Comparison of ENCODE assay signal across 8 cellular contexts in the genomic region with DNA sequence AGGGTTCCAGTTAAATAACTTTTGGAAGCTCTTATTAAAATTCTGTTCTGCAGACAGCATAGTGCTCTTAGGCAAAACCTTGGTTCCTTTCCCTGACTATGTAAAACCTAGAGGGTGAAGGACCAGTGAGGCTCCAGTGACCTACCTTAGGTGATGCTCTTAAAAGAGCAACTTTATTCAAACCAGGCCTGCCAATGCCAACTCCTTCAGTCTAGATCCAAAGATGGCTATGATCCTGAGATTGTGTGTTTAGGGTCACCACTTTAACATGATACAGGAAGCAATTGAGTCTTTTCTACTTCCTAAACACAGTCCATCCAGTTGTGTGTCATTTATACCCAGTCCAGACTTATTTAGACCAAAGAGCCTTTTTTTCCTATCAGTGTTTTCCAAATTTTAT. TPM values are rescaled to one million over a fixed set of nuclear protein-coding genes. Genes with fewer than 3 reads are reported as not detected.
A peak's percentile ranks its signal among the peaks of the same experiment; 100 is the strongest.
DNase-seq lines count a peak whose midpoint lies in the region; ATAC-seq and TF ChIP-seq lines count a peak whose summit lies in the region.

No MANE protein-coding gene starts in this region.

- peak overlapping the region; percentile 62 for H3K9ac ChIP-seq in neural progenitor cell

- peak overlapping the region; percentile 82 for H3K4me2 ChIP-seq in neural progenitor cell

- DNase-seq in CD4-positive, alpha-beta memory T cell = peak in 2 of 5 donors; percentile 21 to 26
- peak; percentile 77 for DNase-seq in OCI-M1 (lab: John Stamatoyannopoulos, UW)
- DNase-seq in effector memory CD4-positive, alpha-beta T cell = no peak
- peak; percentile 38 for DNase-seq in neural progenitor cell (ENCODE audit: low spot score)
- no peak for DNase-seq in head of caudate nucleus
- no peak for DNase-seq in GM19240 (ENCODE audit: insufficient read length, low spot score)
- DNase-seq in activated CD4-positive, alpha-beta T cell treated with anti-CD3 and anti-CD28 coated beads for 1 hour = no peak

- H3K79me2 ChIP-seq in neural progenitor cell (ENCODE audit: low read depth) = peaks cover 92% of the 10 kb centered on the region

- no peak for TF ChIP-seq CTCF in neural progenitor cell (IDR thresholded peaks at IDR 0.05)

- peaks cover 0 to 2% (median 0%) of the 10 kb centered on the region in 8 donors for H3K9me3 Mint-ChIP-seq in CD4-positive, alpha-beta memory T cell
- H3K9me3 Mint-ChIP-seq in neural progenitor cell = no peaks in the 10 kb centered on the region

- peaks cover 46 to 97% (median 73%) of the 10 kb centered on the region in 4 donors for H3K4me1 Mint-ChIP-seq in CD4-positive, alpha-beta memory T cell
- peaks cover 47% of the 10 kb centered on the region for H3K4me1 Mint-ChIP-seq in neural progenitor cell

- peak overlapping the region; percentile 87 to 98 (median 89) for H3K4me3 Mint-ChIP-seq in CD4-positive, alpha-beta memory T cell
- peak overlapping the region; percentile 67 for H3K4me3 Mint-ChIP-seq in neural progenitor cell

- peaks cover 8% of the 10 kb centered on the region for H3K36me3 ChIP-seq in CD4-positive, alpha-beta memory T cell (ENCODE audit: insufficient read depth, low read length)
- H3K36me3 ChIP-seq in effector memory CD4-positive, alpha-beta T cell (ENCODE audit: control insufficient read depth, insufficient read depth, low read length) = peaks cover 20% of the 10 kb centered on the region
- no peaks in the 10 kb centered on the region for H3K36me3 ChIP-seq in neural progenitor cell

- no peaks in the 10 kb centered on the region for H3K27me3 Mint-ChIP-seq in CD4-positive, alpha-beta memory T cell
- H3K27me3 Mint-ChIP-seq in neural progenitor cell (ENCODE audit: insufficient read depth, low read depth) = peaks cover 2% of the 10 kb centered on the region

- peak overlapping the region; percentile 43 to 45 for H3K4me3 ChIP-seq in CD4-positive, alpha-beta memory T cell (ENCODE audit: low read length in 2 of 2)
- H3K4me3 ChIP-seq in effector memory CD4-positive, alpha-beta T cell (ENCODE audit: insufficient read depth, low read depth, low read length, poor library complexity, severe bottlenecking) = peak overlapping the region; percentile 52
- H3K4me3 ChIP-seq in neural progenitor cell = peak overlapping the region; percentile 2

- no peak for ATAC-seq in GM18870 (IDR thresholded peaks at IDR 0.05; ENCODE audit: unreplicated experiment)

- peaks cover 19% of the 10 kb centered on the region for H4K20me1 ChIP-seq in neural progenitor cell (ENCODE audit: low read depth)

- H3K4me1 ChIP-seq in CD4-positive, alpha-beta memory T cell (ENCODE audit: insufficient read depth, low read length) = peaks cover 93% of the 10 kb centered on the region
- peaks cover 92% of the 10 kb centered on the region for H3K4me1 ChIP-seq in effector memory CD4-positive, alpha-beta T cell (ENCODE audit: control insufficient read depth, insufficient read depth, low read length, poor library complexity, severe bottlenecking)
- peaks cover 33% of the 10 kb centered on the region for H3K4me1 ChIP-seq in neural progenitor cell

- no peaks in the 10 kb centered on the region for H3K27me3 ChIP-seq in CD4-positive, alpha-beta memory T cell (ENCODE audit: insufficient read depth, low read length)
- H3K27me3 ChIP-seq in effector memory CD4-positive, alpha-beta T cell (replicated peaks; ENCODE audit: control insufficient read depth, insufficient read depth, low read length, poor library complexity, severe bottlenecking) = no peaks in the 10 kb centered on the region
- no peaks in the 10 kb centered on the region for H3K27me3 ChIP-seq in neural progenitor cell

- H2AFZ ChIP-seq in neural progenitor cell (replicated peaks) = no peak overlapping the region

- H3K27ac ChIP-seq in CD4-positive, alpha-beta memory T cell (ENCODE audit: low read depth, low read length) = peak overlapping the region; percentile 58
- peak overlapping the region; percentile 78 for H3K27ac ChIP-seq in effector memory CD4-positive, alpha-beta T cell (ENCODE audit: insufficient read depth, low read length, poor library complexity, severe bottlenecking)
- peak overlapping the region; percentile 100 for H3K27ac ChIP-seq in neural progenitor cell

- peak overlapping the region; percentile 93 to 99 (median 94) for H3K27ac Mint-ChIP-seq in CD4-positive, alpha-beta memory T cell
- H3K27ac Mint-ChIP-seq in neural progenitor cell = peak overlapping the region; percentile 98

- CTCF ChIA-PET in CD4-positive, alpha-beta memory T cell (lab: Charles Lee; ENCODE audit: partially characterized antibody) = interaction anchor here (1.3 to 16.7 kb wide), 4 partner anchors 5 to 60 kb away, joined by 4 to 501 read pairs (median 433); partner anchors contain the start of genes ENSA and MCL1

- peaks cover 68% of the 10 kb centered on the region for H3F3A ChIP-seq in neural progenitor cell (ENCODE audit: low read depth)

- H3K36me3 Mint-ChIP-seq in CD4-positive, alpha-beta memory T cell = peaks cover 29 to 50% of the 10 kb centered on the region in 2 donors
- peaks cover 15% of the 10 kb centered on the region for H3K36me3 Mint-ChIP-seq in neural progenitor cell

- POLR2A ChIA-PET in CD4-positive, alpha-beta memory T cell (lab: Charles Lee; ENCODE audit: partially characterized antibody) = interaction anchor here (0.8 to 18.6 kb wide), 8 partner anchors 5 to 335 kb away, joined by 3 to 1751 read pairs (median 98); partner anchors contain the start of genes ENSA, GOLPH3L, MCL1 and RPRD2

- intact Hi-C loops in CD4-positive, alpha-beta memory T cell (cut with micrococcal nuclease) = loop anchor here (1.0 kb wide), 1 partner anchor 9 kb away; no protein-coding TSS in a partner anchor
- intact Hi-C loops in head of caudate nucleus (cut with DNase I) = no loop called here

- H3K9me3 ChIP-seq in CD4-positive, alpha-beta memory T cell (ENCODE audit: control insufficient read depth in 1 of 2, low read length in 2 of 2) = no peaks in the 10 kb centered on the region
- H3K9me3 ChIP-seq in effector memory CD4-positive, alpha-beta T cell (ENCODE audit: control insufficient read depth, low read length) = no peaks in the 10 kb centered on the region
- H3K9me3 ChIP-seq in neural progenitor cell (ENCODE audit: low read depth) = no peaks in the 10 kb centered on the region

RNA-seq across cellular contexts. Expression of gene MCL1, which starts 10.8 kb away (rescaled TPM):
- 100 to 1,000 TPM; 314 to 331 TPM for total RNA-seq in CD4-positive, alpha-beta memory T cell
- 100 to 1,000 TPM; 116 to 207 TPM for polyA plus RNA-seq in CD4-positive, alpha-beta memory T cell
- 202 and 232 TPM in 2 replicates for total RNA-seq in neural progenitor cell (ENCODE audit: low replicate concordance)

RNA-seq across cellular contexts. Expression of gene ADAMTSL4, which starts 19.4 kb away (rescaled TPM):
- under 1 TPM; 0.23 to 0.33 TPM for total RNA-seq in CD4-positive, alpha-beta memory T cell
- polyA plus RNA-seq in CD4-positive, alpha-beta memory T cell = under 1 TPM in 1 of 2 donors, not detected in 1; 0.24 TPM
- not detected in 2 replicates for total RNA-seq in neural progenitor cell (ENCODE audit: low replicate concordance)

RNA-seq across cellular contexts. Expression of gene FALEC, which starts 53.0 kb away (rescaled TPM):
- total RNA-seq in CD4-positive, alpha-beta memory T cell = under 1 TPM in 1 of 2 experiments, not detected in 1; 0.64 TPM
- 1 to 10 TPM in 1 of 2 donors, not detected in 1; 1.1 TPM for polyA plus RNA-seq in CD4-positive, alpha-beta memory T cell
- total RNA-seq in neural progenitor cell (ENCODE audit: low replicate concordance) = 0.96 TPM in 1 of 2 replicates, not detected in the other

Comparison
In these comparisons a context has a peak if more than half of its experiments do, and no peak if none do; other contexts are left out.
1. DNase-seq: peak in OCI-M1 (single experiment) and neural progenitor cell (single experiment); none in effector memory CD4-positive, alpha-beta T cell (0 of 3), head of caudate nucleus (0 of 42), GM19240 (single experiment) and activated CD4-positive, alpha-beta T cell treated with anti-CD3 and anti-CD28 coated beads for 1 hour (single experiment).
2. H3K4me3 ChIP-seq: peak in every context shown above with its lines; median percentile 52 in effector memory CD4-positive, alpha-beta T cell; 44 in CD4-positive, alpha-beta memory T cell; 2 in neural progenitor cell.
3. Peak in every context shown above with its lines, with median percentiles within 50 percentile points of each other: H3K27ac ChIP-seq.